34 cellular contexts compared by ENCODE assay signal in the genomic region with DNA sequence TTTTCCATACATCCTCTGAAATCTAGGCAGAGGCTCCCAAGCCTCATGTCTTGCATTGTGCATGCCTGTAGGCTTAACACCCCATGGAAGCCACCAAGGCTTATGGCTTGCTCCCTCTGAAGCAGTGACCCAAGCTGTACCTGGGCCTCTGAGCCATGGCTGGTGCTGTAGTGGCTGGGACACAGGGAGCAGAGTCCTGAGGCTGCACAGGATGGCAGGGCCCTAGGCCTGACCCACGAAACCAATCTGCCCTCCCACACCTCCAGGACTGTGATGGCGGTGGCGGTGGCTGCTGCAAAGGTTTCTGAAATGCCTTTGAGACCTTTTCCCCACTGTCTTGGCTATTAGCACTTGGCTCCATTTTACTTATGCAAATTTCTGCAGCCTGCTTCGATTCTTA.
"Had no signal": no experiment of that assay in that cellular context is flagged by ENCODE, and none has a peak within 500 bp of the region (broad histone marks: within the 10 kb centered on the region; RNA-seq: fewer than 3 reads in every experiment).

No MANE protein-coding gene starts in this region.

- H3K4me3 ChIP-seq: ascending aorta, cardiac muscle cell had no signal

- H3K36me3 Mint-ChIP-seq: activated naive CD4-positive, alpha-beta T cell treated with anti-CD3 and anti-CD28 coated beads, Interleukin-2, amount 10 ng/mL, durations not matched to agents 7 days and 5 days; activated naive CD8-positive, alpha-beta T cell treated with anti-CD3 and anti-CD28 coated beads, Interleukin-2, amount 10 ng/mL, durations not matched to agents 7 days and 5 days; brain had no signal

- H3K4me3 Mint-ChIP-seq: activated B cell treated with CpG ODN at 0.5 μM for 24 hours; activated CD4-positive, alpha-beta memory T cell treated with anti-CD3 and anti-CD28 coated beads, Interleukin-2, amount 10 ng/mL, durations not matched to agents 7 days and 5 days; activated CD4-positive, alpha-beta T cell treated with anti-CD3 and anti-CD28 coated beads, Interleukin-2, amount 10 ng/mL, durations not matched to agents 7 days and 5 days; activated CD8-positive, alpha-beta T cell treated with anti-CD3 and anti-CD28 coated beads, Interleukin-2, amount 10 ng/mL, durations not matched to agents 7 days and 5 days; activated naive CD4-positive, alpha-beta T cell treated with anti-CD3 and anti-CD28 coated beads, Interleukin-2, amount 10 ng/mL, durations not matched to agents 7 days and 5 days; activated naive CD4-positive, alpha-beta T cell treated with anti-CD3 and anti-CD28 coated beads, Interleukin-2, amount 50 U/mL, for 24 hours; activated naive CD8-positive, alpha-beta T cell; activated naive CD8-positive, alpha-beta T cell treated with anti-CD3 and anti-CD28 coated beads, Interleukin-2, amount 10 ng/mL, durations not matched to agents 7 days and 5 days; activated naive CD8-positive, alpha-beta T cell treated with anti-CD3 and anti-CD28 coated beads, Interleukin-2, amount 50 U/mL, for 24 hours; activated T-cell treated with anti-CD3 and anti-CD28 coated beads, Interleukin-2, amount 50 U/mL, for 24 hours; brain; central memory CD8-positive, alpha-beta T cell; T-helper 1 cell treated with Interleukin-12 subunit alpha and Interleukin-12 subunit beta and Interleukin-4 antibody, amounts not matched to agents 30 μg/mL and 1 μg/mL, for 36 hours; T-helper 2 cell treated with Interferon-gamma antibody and Interleukin-4, amounts not matched to agents 5 μg/mL and 100 μg/mL, for 36 hours had no signal

- H3K27ac Mint-ChIP-seq: activated B cell treated with CpG ODN at 0.5 μM for 24 hours; activated CD4-positive, alpha-beta memory T cell treated with anti-CD3 and anti-CD28 coated beads, Interleukin-2, amount 10 ng/mL, durations not matched to agents 7 days and 5 days; activated CD4-positive, alpha-beta T cell treated with anti-CD3 and anti-CD28 coated beads, Interleukin-2, amount 10 ng/mL, durations not matched to agents 7 days and 5 days; activated CD8-positive, alpha-beta T cell treated with anti-CD3 and anti-CD28 coated beads, Interleukin-2, amount 10 ng/mL, durations not matched to agents 7 days and 5 days; activated naive CD4-positive, alpha-beta T cell treated with anti-CD3 and anti-CD28 coated beads, Interleukin-2, amount 10 ng/mL, durations not matched to agents 7 days and 5 days; activated naive CD4-positive, alpha-beta T cell treated with anti-CD3 and anti-CD28 coated beads, Interleukin-2, amount 50 U/mL, for 24 hours; activated naive CD8-positive, alpha-beta T cell; activated naive CD8-positive, alpha-beta T cell treated with anti-CD3 and anti-CD28 coated beads, Interleukin-2, amount 10 ng/mL, durations not matched to agents 7 days and 5 days; activated naive CD8-positive, alpha-beta T cell treated with anti-CD3 and anti-CD28 coated beads, Interleukin-2, amount 50 U/mL, for 24 hours; activated T-cell treated with anti-CD3 and anti-CD28 coated beads, Interleukin-2, amount 50 U/mL, for 24 hours; activated T-helper 2 cell treated with anti-CD3 and anti-CD28 coated beads, Interferon-gamma antibody, Interleukin-2, Interleukin-4, amounts not matched to agents 10 μg/mL and 5 μg/mL and 100 μg/mL, durations not matched to agents 14 hours and 24 hours and 36 hours; brain; T-helper 1 cell treated with Interleukin-12 subunit alpha and Interleukin-12 subunit beta and Interleukin-4 antibody, amounts not matched to agents 30 μg/mL and 1 μg/mL, for 36 hours; T-helper 2 cell treated with Interferon-gamma antibody and Interleukin-4, amounts not matched to agents 5 μg/mL and 100 μg/mL, for 36 hours had no signal

- H3K36me3 ChIP-seq: ascending aorta, cardiac muscle cell had no signal

- H3K27me3 Mint-ChIP-seq: activated B cell treated with CpG ODN at 0.5 μM for 24 hours; activated naive CD4-positive, alpha-beta T cell treated with anti-CD3 and anti-CD28 coated beads, Interleukin-2, amount 10 ng/mL, durations not matched to agents 7 days and 5 days; activated naive CD8-positive, alpha-beta T cell had no signal

- H3K9me3 Mint-ChIP-seq: activated CD4-positive, alpha-beta memory T cell treated with anti-CD3 and anti-CD28 coated beads, Interleukin-2, amount 10 ng/mL, durations not matched to agents 7 days and 5 days had no signal

- H3K27ac ChIP-seq: ascending aorta, cardiac muscle cell, VCaP had no signal

- H3K4me1 Mint-ChIP-seq: activated B cell treated with CpG ODN at 0.5 μM for 24 hours; activated CD4-positive, alpha-beta memory T cell treated with anti-CD3 and anti-CD28 coated beads, Interleukin-2, amount 10 ng/mL, durations not matched to agents 7 days and 5 days; activated CD4-positive, alpha-beta T cell treated with anti-CD3 and anti-CD28 coated beads, Interleukin-2, amount 10 ng/mL, durations not matched to agents 7 days and 5 days; activated naive CD4-positive, alpha-beta T cell treated with anti-CD3 and anti-CD28 coated beads, Interleukin-2, amount 10 ng/mL, durations not matched to agents 7 days and 5 days; activated naive CD4-positive, alpha-beta T cell treated with anti-CD3 and anti-CD28 coated beads, Interleukin-2, amount 50 U/mL, for 24 hours; activated naive CD8-positive, alpha-beta T cell treated with anti-CD3 and anti-CD28 coated beads, Interleukin-2, amount 10 ng/mL, durations not matched to agents 7 days and 5 days; activated naive CD8-positive, alpha-beta T cell treated with anti-CD3 and anti-CD28 coated beads, Interleukin-2, amount 50 U/mL, for 24 hours; brain; central memory CD8-positive, alpha-beta T cell had no signal

- DNase-seq: activated B cell treated with CpG ODN at 0.5 μM for 24 hours; activated CD4-positive, alpha-beta memory T cell treated with anti-CD3 and anti-CD28 coated beads, Interleukin-2, amount 10 ng/mL, durations not matched to agents 7 days and 5 days; activated CD4-positive, alpha-beta T cell treated with anti-CD3 and anti-CD28 coated beads for 4 hours; activated CD4-positive, alpha-beta T cell treated with anti-CD3 and anti-CD28 coated beads, Interleukin-2, amount 10 ng/mL, durations not matched to agents 7 days and 5 days; activated CD4-positive, alpha-beta T cell treated with anti-CD3 and anti-CD28 coated beads, Interleukin-2, amount 50 U/mL, for 48 hours; activated CD4-positive, CD25-positive, alpha-beta regulatory T cell treated with anti-CD3 and anti-CD28 coated beads, Interleukin-2, amount 50 U/mL, for 72 hours; activated CD8-positive, alpha-beta memory T cell treated with anti-CD3 and anti-CD28 coated beads for 24 hours; activated CD8-positive, alpha-beta memory T cell treated with anti-CD3 and anti-CD28 coated beads, Interleukin-2, amount 50 U/mL, for 48 hours; activated CD8-positive, alpha-beta T cell treated with anti-CD3 and anti-CD28 coated beads, Interleukin-2, amount 10 ng/mL, durations not matched to agents 7 days and 5 days; activated effector memory CD4-positive, alpha-beta T cell treated with Interleukin-2 at 50 U/mL for 16 hours; activated gamma-delta T cell; activated naive CD4-positive, alpha-beta T cell treated with anti-CD3 and anti-CD28 coated beads, Interleukin-2, amount 10 ng/mL, durations not matched to agents 7 days and 5 days; activated naive CD4-positive, alpha-beta T cell treated with Interleukin-2 at 50 U/mL for 16 hours; activated naive CD8-positive, alpha-beta T cell treated with anti-CD3 and anti-CD28 coated beads, Interleukin-2, amount 10 ng/mL, durations not matched to agents 7 days and 5 days; activated naive CD8-positive, alpha-beta T cell treated with anti-CD3 and anti-CD28 coated beads, Interleukin-2, amount 50 U/mL, for 24 hours; activated T-cell treated with anti-CD3 and anti-CD28 coated beads, Interleukin-2, amount 50 U/mL, for 24 hours; activated T-cell treated with anti-CD3 and anti-CD28 coated beads, Interleukin-2, amount 50 U/mL, for 48 hours; amygdala; anterior cingulate cortex; caudate nucleus; SW 1271; T-helper 1 cell; T-helper 2 cell; T-helper 9 cell had no signal

- H3K4me1 ChIP-seq: ascending aorta had no signal

- ATAC-seq: activated CD8-positive, alpha-beta T cell treated with anti-CD3 and anti-CD28 coated beads, Interleukin-2, amount 10 ng/mL, durations not matched to agents 7 days and 5 days; activated naive CD8-positive, alpha-beta T cell treated with anti-CD3 and anti-CD28 coated beads, Interleukin-2, amount 50 U/mL, for 24 hours had no signal

- H3K9me3 ChIP-seq: ascending aorta had no signal

- H3K27me3 ChIP-seq: ascending aorta, cardiac muscle cell had no signal
